15 cellular contexts compared by ENCODE assay signal in genomic region chr12:104115587-104115975, GRCh38.
A peak's percentile ranks its signal among the peaks of the same experiment; 100 is the strongest.
DNase-seq lines count a peak whose midpoint lies in the region; ATAC-seq and TF ChIP-seq lines count a peak whose summit lies in the region.
"Had no signal": no experiment of that assay in that cellular context is flagged by ENCODE, and none has a peak within 500 bp of the region (broad histone marks: within the 10 kb centered on the region; RNA-seq: fewer than 3 reads in every experiment).

No MANE protein-coding gene starts in this region.

- no peak for TF ChIP-seq CTCF in nephron (IDR thresholded peaks at IDR 0.05; ENCODE audit: unreplicated experiment in 3 of 3)

- no peak overlapping the region for H3K4me3 Mint-ChIP-seq in central memory CD8-positive, alpha-beta T cell
- H3K4me3 Mint-ChIP-seq in nephron, result no peak overlapping the region

- ATAC-seq in central memory CD8-positive, alpha-beta T cell (replicated peaks; ENCODE audit: extremely low read depth, poor library complexity, severe bottlenecking), result no peak
- ATAC-seq in GM18861 (IDR thresholded peaks at IDR 0.05; ENCODE audit: unreplicated experiment) (no peak), HG03108 (IDR thresholded peaks at IDR 0.05; ENCODE audit: unreplicated experiment) (no peak)
- ATAC-seq: left lung had no signal

- H3K9me3 Mint-ChIP-seq in central memory CD8-positive, alpha-beta T cell, result no peaks in the 10 kb centered on the region
- no peaks in the 10 kb centered on the region for H3K9me3 Mint-ChIP-seq in nephron

- H3K4me1 Mint-ChIP-seq in central memory CD8-positive, alpha-beta T cell, result peaks cover 12% of the 10 kb centered on the region
- peaks cover 11% of the 10 kb centered on the region for H3K4me1 Mint-ChIP-seq in nephron

- peaks cover 16% of the 10 kb centered on the region for H3K36me3 Mint-ChIP-seq in central memory CD8-positive, alpha-beta T cell (ENCODE audit: insufficient read depth)
- H3K36me3 Mint-ChIP-seq in nephron (ENCODE audit: low read depth), result peaks cover 22% of the 10 kb centered on the region

- peak overlapping the region; percentile 13 for H3K27ac Mint-ChIP-seq in central memory CD8-positive, alpha-beta T cell (ENCODE audit: low read depth)
- H3K27ac Mint-ChIP-seq in nephron, result peak overlapping the region; percentile 32 to 93 (median 59)

- DNase-seq in NCI-H1694 (lab: John Stamatoyannopoulos, UW) (peak; percentile 20), NCI-H1694 treated with DMSO at 0.1 percent for 48 hours (lab: John Stamatoyannopoulos, UW) (no peak), GM03348 (ENCODE audit: low spot score) (peak; percentile 26), NCI-H510A (lab: John Stamatoyannopoulos, UW) (no peak)
- no peak for DNase-seq in central memory CD8-positive, alpha-beta T cell (ENCODE audit: low spot score in 2 of 2)
- DNase-seq: activated T-cell treated with anti-CD3 and anti-CD28 coated beads, Interleukin-2, amount 50 U/mL, for 1 hour; central memory CD4-positive, alpha-beta T cell; DMS79; GOT3; left lung; NCI-H1092; RPMI8226 had no signal

- no peaks in the 10 kb centered on the region for H3K27me3 Mint-ChIP-seq in central memory CD8-positive, alpha-beta T cell
- no peaks in the 10 kb centered on the region for H3K27me3 Mint-ChIP-seq in nephron (ENCODE audit: low read depth)

Comparison
In these comparisons a context has a peak if more than half of its experiments do, and no peak if none do; other contexts are left out.
1. DNase-seq: peak in NCI-H1694 (single experiment) and GM03348 (single experiment); none in NCI-H1694 treated with DMSO at 0.1 percent for 48 hours (single experiment), central memory CD8-positive, alpha-beta T cell (0 of 2) and NCI-H510A (single experiment).